ENCODE assay signal across 12 cellular contexts in genomic region chr11:2265854-2266585, GRCh38. TPM values are rescaled to one million over a fixed set of nuclear protein-coding genes. Genes with fewer than 3 reads are reported as not detected.
DNase-seq lines count a peak whose midpoint lies in the region; ATAC-seq and TF ChIP-seq lines count a peak whose summit lies in the region.
"Had no signal": no experiment of that assay in that cellular context is flagged by ENCODE, and none has a peak within 500 bp of the region (broad histone marks: within the 10 kb centered on the region; RNA-seq: fewer than 3 reads in every experiment).

No MANE protein-coding gene starts in this region.

- no peak for TF ChIP-seq CTCF in RWPE1 (conservative IDR thresholded peaks at IDR 0.05; ENCODE audit: low read depth)

- POLR2A ChIA-PET in RWPE1 (lab: Yijun Ruan, JAX; ENCODE audit: low non-redundant PET) = no interaction called here

- H3K27ac Mint-ChIP-seq in immature natural killer cell = peak overlapping the region; percentile 89 to 96 (median 92)

- peak; percentile 65 for DNase-seq in activated CD8-positive, alpha-beta memory T cell treated with anti-CD3 and anti-CD28 coated beads for 24 hours
- no peak for DNase-seq in activated CD8-positive, alpha-beta memory T cell treated with anti-CD3 and anti-CD28 coated beads, Interleukin-2, amount 50 U/mL, for 4 hours
- no peak for DNase-seq in RWPE1 (ENCODE audit: low spot score)
- DNase-seq in immature natural killer cell = peak; percentile 49 to 60 (median 53)
- no peak for DNase-seq in substantia nigra (lab: John Stamatoyannopoulos, UW)
- DNase-seq in medulla oblongata (ENCODE audit: extremely low spot score) = no peak
- no peak for DNase-seq in NCI-H1092 treated with DMSO at 0.1 percent for 48 hours (lab: John Stamatoyannopoulos, UW)
- DNase-seq: NCI-H345, transverse colon had no signal

- peaks cover 41 to 47% of the 10 kb centered on the region in 2 donors for H3K4me1 Mint-ChIP-seq in immature natural killer cell

- H3K27ac ChIP-seq in RWPE1 (peak overlapping the region; percentile 27), substantia nigra (ENCODE audit: low read depth, low read length, poor library complexity, severe bottlenecking) (peak overlapping the region; percentile 53)
- H3K27ac ChIP-seq: cardiac muscle cell, SK-N-MC had no signal

- peaks cover 6 to 26% (median 9%) of the 10 kb centered on the region in 3 donors for H3K27me3 Mint-ChIP-seq in immature natural killer cell (ENCODE audit: low read depth in 3 of 3)

- H3K4me3 Mint-ChIP-seq in immature natural killer cell = peak overlapping the region; percentile 74 to 88 (median 81)

- H3K36me3 Mint-ChIP-seq in immature natural killer cell = peaks cover 0 to 5% (median 4%) of the 10 kb centered on the region in 3 donors

- no peak for ATAC-seq in GM18907 (IDR thresholded peaks at IDR 0.05; ENCODE audit: unreplicated experiment)

- H3K9me3 Mint-ChIP-seq in immature natural killer cell = no peaks in the 10 kb centered on the region

- CTCF ChIA-PET in RWPE1 (lab: Yijun Ruan, JAX) = no interaction called here

RNA-seq across cellular contexts. Expression of gene ASCL2, which starts 4.4 kb away (rescaled TPM):
- polyA plus RNA-seq in immature natural killer cell = 10 to 100 TPM in 2 of 3 donors, 1 to 10 TPM in 1; 9.7 to 60.0 (median 18.2) TPM
- polyA plus RNA-seq: cardiac muscle cell had no signal

RNA-seq across cellular contexts. Expression of gene C11orf21, which starts 35.7 kb away (rescaled TPM):
- polyA plus RNA-seq in immature natural killer cell = 10 to 100 TPM; 36.3 to 57.5 (median 36.6) TPM

RNA-seq across cellular contexts. Expression of gene TSPAN32, which starts 35.8 kb away (rescaled TPM):
- 100 to 1,000 TPM; 132 to 223 (median 200) TPM for polyA plus RNA-seq in immature natural killer cell

Comparison
In these comparisons a context has a peak if more than half of its experiments do, and no peak if none do; other contexts are left out.
1. DNase-seq: peak in activated CD8-positive, alpha-beta memory T cell treated with anti-CD3 and anti-CD28 coated beads for 24 hours (single experiment) and immature natural killer cell (3 of 3); none in activated CD8-positive, alpha-beta memory T cell treated with anti-CD3 and anti-CD28 coated beads, Interleukin-2, amount 50 U/mL, for 4 hours (single experiment), RWPE1 (single experiment), substantia nigra (0 of 49), medulla oblongata (single experiment) and NCI-H1092 treated with DMSO at 0.1 percent for 48 hours (single experiment).